29 cellular contexts compared by ENCODE assay signal in the genomic region with DNA sequence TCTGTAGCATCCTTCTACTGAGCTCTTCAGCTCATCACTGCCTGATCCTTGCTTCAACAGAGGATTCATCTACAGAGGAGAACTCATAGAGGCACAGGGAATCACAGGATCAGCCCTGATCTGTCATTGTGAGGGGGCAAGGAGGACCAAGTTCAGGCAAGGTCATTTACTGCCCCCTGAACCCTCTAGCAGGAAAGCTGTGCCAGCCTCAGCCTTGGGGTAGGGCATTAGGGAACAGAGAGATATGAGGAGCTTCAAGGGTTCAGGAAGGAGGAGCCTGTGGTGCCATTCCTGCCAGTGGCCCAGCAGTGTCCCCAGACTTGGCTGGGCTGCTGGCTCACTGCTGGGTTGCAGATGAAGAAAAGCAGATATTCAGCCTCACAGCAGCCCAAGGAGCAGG.
"Had no signal": no experiment of that assay in that cellular context is flagged by ENCODE, and none has a peak within 500 bp of the region (broad histone marks: within the 10 kb centered on the region; RNA-seq: fewer than 3 reads in every experiment).

No MANE protein-coding gene starts in this region.

- ATAC-seq: activated CD4-positive, alpha-beta T cell treated with anti-CD3 and anti-CD28 coated beads for 36 hours; activated CD4-positive, CD25-positive, alpha-beta regulatory T cell treated with anti-CD3 and anti-CD28 coated beads, Interleukin-2, amount 50 U/mL, for 24 hours; activated CD8-positive, alpha-beta memory T cell treated with anti-CD3 and anti-CD28 coated beads, Interleukin-2, amount 10 ng/mL, durations not matched to agents 7 days and 5 days; activated CD8-positive, alpha-beta T cell treated with anti-CD3 and anti-CD28 coated beads, Interleukin-2, amount 10 ng/mL, durations not matched to agents 7 days and 5 days; activated T-cell treated with anti-CD3 and anti-CD28 coated beads, Interleukin-2, amount 50 U/mL, for 72 hours; foreskin keratinocyte; gastrocnemius medialis; heart left ventricle; T-helper 17 cell had no signal

- DNase-seq: activated B cell treated with CpG ODN at 0.5 μM for 24 hours; activated CD4-positive, alpha-beta memory T cell treated with anti-CD3 and anti-CD28 coated beads for 36 hours; activated CD4-positive, alpha-beta T cell treated with anti-CD3 and anti-CD28 coated beads for 36 hours; activated CD4-positive, alpha-beta T cell treated with anti-CD3 and anti-CD28 coated beads, Interleukin-2, amount 10 ng/mL, durations not matched to agents 24 days and 14 days; activated CD8-positive, alpha-beta memory T cell treated with anti-CD3 and anti-CD28 coated beads, Interleukin-2, amount 10 ng/mL, durations not matched to agents 7 days and 5 days; activated CD8-positive, alpha-beta memory T cell treated with anti-CD3 and anti-CD28 coated beads, Interleukin-2, amount 50 U/mL, for 4 hours; activated CD8-positive, alpha-beta T cell treated with anti-CD3 and anti-CD28 coated beads, Interleukin-2, amount 10 ng/mL, durations not matched to agents 7 days and 5 days; activated gamma-delta T cell; activated naive CD4-positive, alpha-beta T cell; activated T-cell treated with anti-CD3 and anti-CD28 coated beads for 4 hours; activated T-cell treated with anti-CD3 and anti-CD28 coated beads, Interleukin-2, amount 50 U/mL, for 24 hours; activated T-cell treated with anti-CD3 and anti-CD28 coated beads, Interleukin-2, amount 50 U/mL, for 72 hours; amniotic stem cell; anterior cingulate cortex; brain microvascular endothelial cell; dorsolateral prefrontal cortex; effector memory CD4-positive, alpha-beta T cell; endodermal cell; foreskin keratinocyte; gastrocnemius medialis; glutamatergic neuron; heart left ventricle; T-helper 1 cell; T-helper 17 cell; T1000; WERI-Rb-1 had no signal

- H3K27me3 ChIP-seq: brain microvascular endothelial cell, esophagus muscularis mucosa, gastrocnemius medialis had no signal

- H3K4me3 ChIP-seq: coronary artery, dorsolateral prefrontal cortex, esophagus muscularis mucosa, gastrocnemius medialis, heart left ventricle had no signal

- H3K36me3 ChIP-seq: brain microvascular endothelial cell, esophagus muscularis mucosa, gastrocnemius medialis, heart left ventricle, WERI-Rb-1 had no signal

- H3K9me3 ChIP-seq: esophagus muscularis mucosa, gastrocnemius medialis, heart left ventricle had no signal

- H3K4me1 ChIP-seq: esophagus muscularis mucosa, foreskin keratinocyte, gastrocnemius medialis, heart left ventricle had no signal

- H3K27ac ChIP-seq: brain microvascular endothelial cell, coronary artery, dorsolateral prefrontal cortex, esophagus muscularis mucosa, foreskin keratinocyte, gastrocnemius medialis, heart left ventricle, WERI-Rb-1 had no signal
